9 cellular contexts compared by ENCODE assay signal in genomic region chrX:131827935-131828334, GRCh38.
DNase-seq lines count a peak whose midpoint lies in the region; ATAC-seq and TF ChIP-seq lines count a peak whose summit lies in the region.
"Had no signal": no experiment of that assay in that cellular context is flagged by ENCODE, and none has a peak within 500 bp of the region (broad histone marks: within the 10 kb centered on the region; RNA-seq: fewer than 3 reads in every experiment).

No MANE protein-coding gene starts in this region.

- no peaks in the 10 kb centered on the region for H3K36me3 ChIP-seq in uterus

- peak overlapping the region; percentile 79 for H3K27ac Mint-ChIP-seq in activated naive CD4-positive, alpha-beta T cell treated with anti-CD3 and anti-CD28 coated beads for 36 hours
- no peak overlapping the region for H3K27ac Mint-ChIP-seq in mesothelial cell of epicardium

- TF ChIP-seq POLR2A in uterus (IDR thresholded peaks at IDR 0.05): no peak

- no peak overlapping the region for H3K27ac ChIP-seq in uterus
- H3K27ac ChIP-seq: epithelial cell of prostate had no signal

- CTCF ChIA-PET in activated naive CD4-positive, alpha-beta T cell treated with anti-CD3 and anti-CD28 coated beads for 36 hours (lab: Charles Lee): interaction anchor here (0.6 to 3.1 kb wide), 17 partner anchors 9 to 803 kb away, joined by 3 to 10 read pairs (median 5); partner anchors contain the start of gene RAP2C

- no peaks in the 10 kb centered on the region for H3K4me1 ChIP-seq in uterus

- H3K4me3 ChIP-seq in AG10803 (ENCODE audit: low read length): no peak overlapping the region
- H3K4me3 ChIP-seq in uterus: no peak overlapping the region

- ATAC-seq in GM18502 (IDR thresholded peaks at IDR 0.05; ENCODE audit: poor library complexity, unreplicated experiment) (peak; percentile 51), HG02852 (IDR thresholded peaks at IDR 0.05; ENCODE audit: unreplicated experiment) (peak; percentile 55)

- H3K4me3 Mint-ChIP-seq in activated naive CD4-positive, alpha-beta T cell treated with anti-CD3 and anti-CD28 coated beads for 36 hours: peak overlapping the region; percentile 76
- H3K4me3 Mint-ChIP-seq in mesothelial cell of epicardium: peak overlapping the region; percentile 68

- peaks cover 36% of the 10 kb centered on the region for H3K4me1 Mint-ChIP-seq in activated naive CD4-positive, alpha-beta T cell treated with anti-CD3 and anti-CD28 coated beads for 36 hours (ENCODE audit: low read depth)
- H3K4me1 Mint-ChIP-seq in mesothelial cell of epicardium: peaks cover 38% of the 10 kb centered on the region

- intact Hi-C loops in activated naive CD4-positive, alpha-beta T cell treated with anti-CD3 and anti-CD28 coated beads for 36 hours (cut with micrococcal nuclease): loop anchor here (1.0 to 5.0 kb wide), 5 partner anchors 11 to 787 kb away; no protein-coding TSS in a partner anchor
- intact Hi-C loops in uterus (cut with DNase I; ENCODE audit: low total_unique reads): no loop called here

- DNase-seq in AG10803 (ENCODE audit: low read depth) (no peak), NCI-H146 (lab: John Stamatoyannopoulos, UW) (peak; percentile 59), mesothelial cell of epicardium (ENCODE audit: low spot score in 2 of 2, unreplicated experiment in 2 of 2) (no peak), uterus (no peak), NCI-H2029 treated with DMSO at 0.1 percent for 48 hours (lab: John Stamatoyannopoulos, UW) (no peak)
- peak; percentile 78 for DNase-seq in activated naive CD4-positive, alpha-beta T cell treated with anti-CD3 and anti-CD28 coated beads for 36 hours

- H3K9me3 Mint-ChIP-seq in activated naive CD4-positive, alpha-beta T cell treated with anti-CD3 and anti-CD28 coated beads for 36 hours: no peaks in the 10 kb centered on the region
- H3K9me3 Mint-ChIP-seq in mesothelial cell of epicardium: no peaks in the 10 kb centered on the region

- no peaks in the 10 kb centered on the region for H3K27me3 ChIP-seq in uterus

- H3K9me3 ChIP-seq in uterus: no peaks in the 10 kb centered on the region

- H3K27me3 Mint-ChIP-seq in activated naive CD4-positive, alpha-beta T cell treated with anti-CD3 and anti-CD28 coated beads for 36 hours (ENCODE audit: low read depth): no peaks in the 10 kb centered on the region
- H3K27me3 Mint-ChIP-seq in mesothelial cell of epicardium (ENCODE audit: low read depth): no peaks in the 10 kb centered on the region

- peaks cover 5% of the 10 kb centered on the region for H3K36me3 Mint-ChIP-seq in activated naive CD4-positive, alpha-beta T cell treated with anti-CD3 and anti-CD28 coated beads for 36 hours (ENCODE audit: low read depth)
- H3K36me3 Mint-ChIP-seq in mesothelial cell of epicardium: peaks cover 12% of the 10 kb centered on the region

- TF ChIP-seq CTCF in AG10803 (conservative IDR thresholded peaks at IDR 0.05; ENCODE audit: low read length): peak; percentile 6; the same call in 1 of the 2 replicates
- TF ChIP-seq CTCF in mesothelial cell of epicardium (IDR thresholded peaks at IDR 0.05; ENCODE audit: unreplicated experiment): no peak
- TF ChIP-seq CTCF in uterus (IDR thresholded peaks at IDR 0.05): no peak

Comparison
In these comparisons a context has a peak if more than half of its experiments do, and no peak if none do; other contexts are left out.
1. DNase-seq: peak in NCI-H146 (single experiment) and activated naive CD4-positive, alpha-beta T cell treated with anti-CD3 and anti-CD28 coated beads for 36 hours (single experiment); none in AG10803 (single experiment), mesothelial cell of epicardium (0 of 2), uterus (0 of 2) and NCI-H2029 treated with DMSO at 0.1 percent for 48 hours (single experiment).